Comparison of ENCODE assay signal across 1 cellular context in the genomic region with DNA sequence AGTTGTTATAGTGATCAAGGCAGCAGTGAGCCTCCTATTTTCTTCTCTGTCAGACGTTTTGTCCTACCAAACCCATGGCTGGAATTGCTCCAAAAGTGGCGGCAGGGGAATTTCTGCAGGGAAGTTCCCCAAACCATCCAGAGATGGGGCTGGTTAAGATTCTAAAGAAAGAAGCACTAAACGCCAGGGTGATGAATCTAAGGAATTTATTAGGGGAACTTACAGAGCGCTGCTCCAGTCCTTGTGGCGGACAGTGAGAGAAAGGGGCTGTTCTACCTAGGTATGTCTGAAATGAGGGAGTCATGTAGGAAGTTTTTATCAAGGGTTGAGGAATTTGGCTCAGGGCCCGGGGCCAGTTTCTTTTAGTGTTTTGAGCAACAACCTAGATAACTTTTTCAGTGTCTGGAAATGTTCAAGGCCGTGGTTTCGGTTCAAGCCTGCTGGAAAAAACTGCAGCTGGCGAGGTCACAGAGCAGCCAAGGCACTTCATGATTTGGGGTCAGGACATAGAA.
TF ChIP-seq lines count a peak whose summit lies in the region.

No MANE protein-coding gene starts in this region.

TF ChIP-seq in IMR-90, 13 proteins besides CTCF, POLR2A, EP300 and RAD21 (continued from another document):
- no peak for TF ChIP-seq ELK1 (IDR thresholded peaks at IDR 0.05; ENCODE audit: borderline replicate concordance, low read depth, low read length)
- no peak for TF ChIP-seq FOS (IDR thresholded peaks at IDR 0.05; ENCODE audit: low read depth, low read length)
- TF ChIP-seq MXI1 (IDR thresholded peaks at IDR 0.05; ENCODE audit: borderline replicate concordance, low read depth, low read length) = no peak
- TF ChIP-seq MAZ (IDR thresholded peaks at IDR 0.05; ENCODE audit: borderline replicate concordance, low read depth, low read length) = no peak
- TF ChIP-seq MAFK (IDR thresholded peaks at IDR 0.05; ENCODE audit: low read depth, low read length) = no peak
- no peak for TF ChIP-seq SMC3 (IDR thresholded peaks at IDR 0.05; ENCODE audit: low read depth, low read length)
- TF ChIP-seq USF2 (IDR thresholded peaks at IDR 0.05; ENCODE audit: low read depth, low read length) = no peak
- TF ChIP-seq RFX5 (IDR thresholded peaks at IDR 0.05; ENCODE audit: low read depth, low read length) = no peak
TF ChIP-seq in IMR-90: peak in this region for 0.
